27 cellular contexts compared by ENCODE assay signal in the genomic region with DNA sequence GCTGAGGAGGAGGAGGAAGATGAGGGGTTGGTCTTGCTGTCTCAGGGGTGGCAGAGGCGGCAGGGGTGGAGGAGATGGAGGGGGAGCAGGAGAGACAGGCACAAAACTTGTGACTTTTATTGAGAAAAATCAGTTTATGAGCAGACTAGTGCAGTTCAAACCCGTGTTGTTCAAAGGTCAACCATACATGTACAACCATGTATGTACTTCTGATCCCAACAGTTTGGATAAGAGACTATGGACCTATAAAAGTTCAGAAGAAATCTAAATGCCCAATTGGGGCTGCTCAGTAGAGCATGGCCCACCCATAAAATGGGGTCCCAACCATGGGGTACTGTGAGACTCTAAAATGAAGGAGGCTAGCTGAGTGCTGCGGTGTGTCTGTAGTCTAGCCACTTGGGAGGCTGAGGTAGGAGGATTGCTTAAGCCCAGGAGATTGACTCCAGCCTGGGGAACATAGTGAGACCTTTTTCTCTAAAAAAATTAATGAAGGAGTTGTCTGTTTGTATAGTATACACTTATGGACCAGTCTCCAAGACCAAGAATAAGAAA. TPM values are rescaled to one million over a fixed set of nuclear protein-coding genes. Genes with fewer than 3 reads are reported as not detected.
"Had no signal": no experiment of that assay in that cellular context is flagged by ENCODE, and none has a peak within 500 bp of the region (broad histone marks: within the 10 kb centered on the region; RNA-seq: fewer than 3 reads in every experiment).

No MANE protein-coding gene starts in this region.

- H3K4me3 ChIP-seq: ascending aorta, body of pancreas, MG63, Peyer's patch had no signal

- H3K4me1 ChIP-seq: ascending aorta, body of pancreas had no signal

- H3K36me3 ChIP-seq: ascending aorta, MG63, Peyer's patch had no signal

- DNase-seq: activated CD4-positive, alpha-beta T cell treated with anti-CD3 and anti-CD28 coated beads for 48 hours; activated CD4-positive, alpha-beta T cell treated with anti-CD3 and anti-CD28 coated beads, Interleukin-2, amount 50 U/mL, for 4 hours; activated CD4-positive, CD25-positive, alpha-beta regulatory T cell treated with anti-CD3 and anti-CD28 coated beads, Interleukin-2, amount 50 U/mL, for 72 hours; activated CD8-positive, alpha-beta memory T cell treated with anti-CD3 and anti-CD28 coated beads, Interleukin-2, amount 50 U/mL, for 48 hours; activated CD8-positive, alpha-beta T cell treated with anti-CD3 and anti-CD28 coated beads, Interleukin-2, amount 10 ng/mL, durations not matched to agents 7 days and 5 days; activated naive CD4-positive, alpha-beta T cell treated with anti-CD3 and anti-CD28 coated beads, Interleukin-2, amount 50 U/mL, for 16 hours; activated T-cell treated with anti-CD3 and anti-CD28 coated beads, Interleukin-2, amount 50 U/mL, for 1 hour; amniotic stem cell; body of pancreas; MG63; MV-4-11; NCI-H1092 treated with DMSO at 0.1 percent for 48 hours; NCI-H1417 treated with DMSO at 0.1 percent for 48 hours; NCI-H1694; NCI-H2029; NCI-H2107; NCI-H2171 treated with DMSO at 0.1 percent for 48 hours; NCI-H345; NCI-H510A; NCI-H526 treated with DMSO at 0.1 percent for 48 hours; NCI-H82; NK-92 treated with Interleukin-12 subunit alpha and Interleukin-12 subunit beta, amount 100 ng/mL, for 24 hours; SHP77 treated with DMSO at 0.1 percent for 48 hours had no signal

- H3K27me3 ChIP-seq: ascending aorta, body of pancreas, MG63, Peyer's patch had no signal

- H3K27ac ChIP-seq: ascending aorta, body of pancreas had no signal

- H3K9me3 ChIP-seq: ascending aorta, body of pancreas, MG63, Peyer's patch had no signal

- ATAC-seq: activated CD8-positive, alpha-beta T cell treated with anti-CD3 and anti-CD28 coated beads, Interleukin-2, amount 10 ng/mL, durations not matched to agents 7 days and 5 days; body of pancreas; WTC11 had no signal

RNA-seq across cellular contexts. Expression of a gene that starts 7.6 kb away (rescaled TPM):
- total RNA-seq: activated CD8-positive, alpha-beta T cell treated with anti-CD3 and anti-CD28 coated beads, Interleukin-2, amount 10 ng/mL, durations not matched to agents 7 days and 5 days; body of pancreas; SK-MEL-5; WTC11 had no signal

RNA-seq across cellular contexts. Expression of a gene that starts 18.2 kb away (rescaled TPM):
- total RNA-seq: activated CD8-positive, alpha-beta T cell treated with anti-CD3 and anti-CD28 coated beads, Interleukin-2, amount 10 ng/mL, durations not matched to agents 7 days and 5 days; ascending aorta; body of pancreas; SK-MEL-5 had no signal

RNA-seq across cellular contexts. Expression of a gene that starts 47.1 kb away (rescaled TPM):
- total RNA-seq: activated CD8-positive, alpha-beta T cell treated with anti-CD3 and anti-CD28 coated beads, Interleukin-2, amount 10 ng/mL, durations not matched to agents 7 days and 5 days; ascending aorta; SK-MEL-5 had no signal
